In the genomic region with DNA sequence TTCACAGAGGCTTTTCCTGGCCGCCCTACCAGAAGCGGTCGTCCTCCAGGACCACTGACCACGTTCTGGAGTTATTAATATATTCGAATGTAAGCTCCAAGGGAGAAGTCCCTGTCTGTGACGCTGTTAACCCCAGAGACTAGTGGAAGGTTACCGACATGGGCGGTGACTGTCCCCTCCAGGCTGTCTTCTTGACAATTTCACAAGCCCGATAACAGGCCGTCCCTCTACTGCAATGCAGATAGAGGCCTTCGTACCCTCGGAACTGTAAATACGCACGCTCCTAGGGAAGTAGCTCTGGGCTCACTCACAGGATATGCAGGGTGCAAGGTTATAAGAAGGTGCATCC, we compare ENCODE assay signal across 7 cellular contexts. TPM values are rescaled to one million over a fixed set of nuclear protein-coding genes. Genes with fewer than 3 reads are reported as not detected.
DNase-seq lines count a peak whose midpoint lies in the region; ATAC-seq lines count a peak whose summit lies in the region.

No MANE protein-coding gene starts in this region.

- ATAC-seq in GM18498 (IDR thresholded peaks at IDR 0.05; ENCODE audit: unreplicated experiment) (peak; percentile 50), HG02571 (IDR thresholded peaks at IDR 0.05; ENCODE audit: unreplicated experiment) (peak; percentile 43), T-cell (replicated peaks in 1 of 4) (peak; percentile 46 to 69 (median 48))
- ATAC-seq in central memory CD8-positive, alpha-beta T cell (replicated peaks; ENCODE audit: extremely low read depth, poor library complexity, severe bottlenecking): peak; percentile 66

- CTCF ChIA-PET in T-cell (lab: Charles Lee): interaction anchor here (0.5 to 1.6 kb wide), 16 partner anchors 8 to 1366 kb away, joined by 3 to 13 read pairs (median 4); a partner anchor contains a TSS

- H3K27me3 ChIP-seq in layer of hippocampus (ENCODE audit: control insufficient read depth, insufficient read depth, low read length): no peaks in the 10 kb centered on the region

- peaks cover 32 to 40% (median 33%) of the 10 kb centered on the region in 3 donors for H3K4me1 Mint-ChIP-seq in T-cell
- H3K4me1 Mint-ChIP-seq in central memory CD8-positive, alpha-beta T cell: peaks cover 22% of the 10 kb centered on the region

- peak overlapping the region; percentile 84 for H3K27ac ChIP-seq in layer of hippocampus (ENCODE audit: low read depth, low read length)

- peaks cover 11% of the 10 kb centered on the region for H3K36me3 Mint-ChIP-seq in T-cell
- H3K36me3 Mint-ChIP-seq in central memory CD8-positive, alpha-beta T cell (ENCODE audit: insufficient read depth): peaks cover 6% of the 10 kb centered on the region

- no peaks in the 10 kb centered on the region for H3K27me3 Mint-ChIP-seq in T-cell
- H3K27me3 Mint-ChIP-seq in central memory CD8-positive, alpha-beta T cell: no peaks in the 10 kb centered on the region

- H3K27ac Mint-ChIP-seq in T-cell: peak overlapping the region; percentile 98 to 99
- H3K27ac Mint-ChIP-seq in central memory CD8-positive, alpha-beta T cell (ENCODE audit: low read depth): peak overlapping the region; percentile 94

- H3K9me3 Mint-ChIP-seq in T-cell: peaks cover 0 to 5% (median 0%) of the 10 kb centered on the region in 3 donors
- H3K9me3 Mint-ChIP-seq in central memory CD8-positive, alpha-beta T cell: no peaks in the 10 kb centered on the region

- DNase-seq in NCI-H1092 (lab: John Stamatoyannopoulos, UW): peak; percentile 59
- peak in 26 of 34 experiments; percentile 36 to 68 (median 46) for DNase-seq in T-cell
- DNase-seq in central memory CD8-positive, alpha-beta T cell (ENCODE audit: low spot score in 2 of 2): no peak
- peak; percentile 25 for DNase-seq in stimulated activated CD8-positive, alpha-beta memory T cell treated with anti-CD3 and anti-CD28 coated beads, Interleukin-12 subunit alpha, Interleukin-12 subunit beta, amount 100 ng/mL, for 1 hour (ENCODE audit: low read depth)

- H3K4me3 Mint-ChIP-seq in T-cell: peak overlapping the region; percentile 91 to 99 (median 95)
- peak overlapping the region; percentile 90 for H3K4me3 Mint-ChIP-seq in central memory CD8-positive, alpha-beta T cell

- POLR2A ChIA-PET in T-cell (lab: Charles Lee): interaction anchor here (1.1 kb wide), 4 partner anchors 11 to 1366 kb away, joined by 3 to 5 read pairs (median 4); a partner anchor contains a TSS

RNA-seq across cellular contexts. Expression of a gene that starts 0.6 kb away (rescaled TPM):
- total RNA-seq in T-cell: 10 to 100 TPM in 3 of 5 donors, 1 to 10 TPM in 2; 8.9 to 13.5 (median 11.0) TPM

Comparison
In these comparisons a context has a peak if more than half of its experiments do, and no peak if none do; other contexts are left out.
1. DNase-seq: peak in NCI-H1092 (single experiment), T-cell (26 of 34) and stimulated activated CD8-positive, alpha-beta memory T cell treated with anti-CD3 and anti-CD28 coated beads, Interleukin-12 subunit alpha, Interleukin-12 subunit beta, amount 100 ng/mL, for 1 hour (single experiment); none in central memory CD8-positive, alpha-beta T cell (0 of 2).
2. Peak in every context shown above with its lines, with median percentiles within 50 percentile points of each other: ATAC-seq.